ENCODE assay signal across 12 cellular contexts in genomic region chr12:10031771-10032175, GRCh38. TPM values are rescaled to one million over a fixed set of nuclear protein-coding genes. Genes with fewer than 3 reads are reported as not detected.
DNase-seq lines count a peak whose midpoint lies in the region; TF ChIP-seq lines count a peak whose summit lies in the region.
"Had no signal": no experiment of that assay in that cellular context is flagged by ENCODE, and none has a peak within 500 bp of the region (broad histone marks: within the 10 kb centered on the region; RNA-seq: fewer than 3 reads in every experiment).

No MANE protein-coding gene starts in this region.

- no peak overlapping the region for H3K4me2 ChIP-seq in OCI-LY7 (ENCODE audit: low read length)

- DNase-seq in H7: peak; percentile 26
- peak; percentile 5 for DNase-seq in adipocyte (ENCODE audit: low read depth)
- DNase-seq in glomerular endothelial cell (ENCODE audit: extremely low read depth, low read depth, low spot score): peak; percentile 100
- peak; percentile 12 for DNase-seq in smooth muscle cell of the brain vasculature (ENCODE audit: low read depth, low spot score)
- DNase-seq in DMS79 (lab: John Stamatoyannopoulos, UW): no peak
- DNase-seq in NK-92 (lab: John Stamatoyannopoulos, UW; ENCODE audit: unreplicated experiment): no peak
- DNase-seq in OCI-LY7 (ENCODE audit: low spot score): no peak
- DNase-seq: amniotic stem cell; GDM1; stimulated activated naive CD8-positive, alpha-beta T cell treated with anti-CD3 and anti-CD28 coated beads, Interleukin-15, amount 100 ng/mL, for 72 hours had no signal

- no peaks in the 10 kb centered on the region for H3K9me2 ChIP-seq in OCI-LY7 (ENCODE audit: insufficient read depth, low read length)

- H3K36me3 ChIP-seq in H7 (replicated peaks; ENCODE audit: control insufficient read depth, insufficient read depth, low read length) (no peaks in the 10 kb centered on the region), adipocyte (ENCODE audit: control insufficient read depth, insufficient read depth, low read length, severe bottlenecking) (no peaks in the 10 kb centered on the region), OCI-LY7 (ENCODE audit: insufficient read depth, low read length) (no peaks in the 10 kb centered on the region)
- H3K36me3 ChIP-seq: gastroesophageal sphincter had no signal

- no peak for TF ChIP-seq CTCF in OCI-LY7 (conservative IDR thresholded peaks at IDR 0.05; ENCODE audit: low read length)

- intact Hi-C loops in OCI-LY7 (cut with micrococcal nuclease; ENCODE audit: unreplicated experiment): loop anchor here (10.0 kb wide), 2 partner anchors 303 to 533 kb away; no protein-coding TSS in a partner anchor

- no peaks in the 10 kb centered on the region for H3K27me3 ChIP-seq in H7 (ENCODE audit: control insufficient read depth, insufficient read depth, low read length)
- H3K27me3 ChIP-seq in adipocyte (replicated peaks; ENCODE audit: control insufficient read depth, insufficient read depth, low read length): no peaks in the 10 kb centered on the region
- H3K27me3 ChIP-seq: gastroesophageal sphincter had no signal

- POLR2A ChIA-PET in OCI-LY7 (lab: Charles Lee): no interaction called here

- no peaks in the 10 kb centered on the region for H3K9me3 ChIP-seq in adipocyte (ENCODE audit: control insufficient read depth, low read length)
- H3K9me3 ChIP-seq in OCI-LY7 (ENCODE audit: low read length): no peaks in the 10 kb centered on the region
- H3K9me3 ChIP-seq: gastroesophageal sphincter had no signal

- no peaks in the 10 kb centered on the region for H3K79me2 ChIP-seq in OCI-LY7 (ENCODE audit: insufficient read depth, low read depth, low read length)

- H3K4me3 ChIP-seq in H7 (ENCODE audit: insufficient read depth, low read depth, low read length): no peak overlapping the region
- H3K4me3 ChIP-seq in adipocyte (ENCODE audit: low read length): no peak overlapping the region
- H3K4me3 ChIP-seq in OCI-LY7 (ENCODE audit: low read depth, low read length, poor library complexity, severe bottlenecking): no peak overlapping the region
- H3K4me3 ChIP-seq: gastroesophageal sphincter had no signal

- no peak overlapping the region for H3K27ac ChIP-seq in OCI-LY7 (ENCODE audit: low read depth, low read length, poor library complexity, severe bottlenecking)
- H3K27ac ChIP-seq: gastroesophageal sphincter had no signal

- CTCF ChIA-PET in OCI-LY7 (lab: Charles Lee; ENCODE audit: unreplicated experiment): no interaction called here

- no TSS peak for BruUV-seq in OCI-LY7 (replicated peaks; lab: Mats Ljungman, UMichigan)

- no peaks in the 10 kb centered on the region for H4K20me1 ChIP-seq in OCI-LY7 (ENCODE audit: insufficient read depth, low read length)

- H3K9ac ChIP-seq in adipocyte (ENCODE audit: low read length): no peak overlapping the region

- H3K4me1 ChIP-seq in adipocyte (ENCODE audit: control insufficient read depth, insufficient read depth, low read length): peaks cover 13% of the 10 kb centered on the region
- no peaks in the 10 kb centered on the region for H3K4me1 ChIP-seq in OCI-LY7 (ENCODE audit: insufficient read depth, low read length, poor library complexity, severe bottlenecking)
- H3K4me1 ChIP-seq: gastroesophageal sphincter had no signal

- H2AFZ ChIP-seq in OCI-LY7 (ENCODE audit: low read length): no peak overlapping the region

RNA-seq across cellular contexts. Expression of gene CLEC9A, which starts 1.3 kb away (rescaled TPM):
- not detected in 2 replicates for total RNA-seq in H7 (2014; rRNA removed; shearing (Covaris generic))
- total RNA-seq in glomerular endothelial cell (not detected in 2 replicates), OCI-LY7 (2022) (not detected in 2 replicates)
- total RNA-seq in OCI-LY7 (2014; rRNA removed; shearing (Covaris generic)): not detected in 2 replicates
- total RNA-seq: gastroesophageal sphincter; natural killer cell treated with Interleukin-12 subunit alpha and Interleukin-12 subunit beta and Interleukin-15 and Interleukin-18, amount 100 ng/mL, for 72 hours had no signal

RNA-seq across cellular contexts. Expression of gene CLEC12B, which starts 21.3 kb away (rescaled TPM):
- total RNA-seq in H7 (2014; rRNA removed; shearing (Covaris generic)): not detected in 2 replicates
- not detected in 2 replicates for total RNA-seq in glomerular endothelial cell
- total RNA-seq in OCI-LY7 (2014; rRNA removed; shearing (Covaris generic)): not detected in 2 replicates
- not detected in 2 replicates for total RNA-seq in OCI-LY7 (2022)
- total RNA-seq: gastroesophageal sphincter had no signal

RNA-seq across cellular contexts. Expression of gene CLEC1B, which starts 32.9 kb away (rescaled TPM):
- total RNA-seq in H7 (2014; rRNA removed; shearing (Covaris generic)): not detected in 2 replicates
- total RNA-seq in glomerular endothelial cell: 0.18 TPM in 1 of 2 replicates, not detected in the other
- not detected in 2 replicates for total RNA-seq in OCI-LY7 (2014; rRNA removed; shearing (Covaris generic))
- not detected in 2 replicates for total RNA-seq in OCI-LY7 (2022)
- total RNA-seq: gastroesophageal sphincter; natural killer cell treated with Interleukin-12 subunit alpha and Interleukin-12 subunit beta and Interleukin-15 and Interleukin-18, amount 100 ng/mL, for 72 hours had no signal

Comparison
In these comparisons a context has a peak if more than half of its experiments do, and no peak if none do; other contexts are left out.
1. DNase-seq: peak in H7 (single experiment), adipocyte (single experiment), glomerular endothelial cell (single experiment) and smooth muscle cell of the brain vasculature (single experiment); none in DMS79 (single experiment), NK-92 (single experiment) and OCI-LY7 (single experiment).